In genomic region chr1:52056110-52056936, GRCh38 we compare ENCODE assay signal across 8 cellular contexts. TPM values are rescaled to one million over a fixed set of nuclear protein-coding genes. Genes with fewer than 3 reads are reported as not detected.
A peak's percentile ranks its signal among the peaks of the same experiment; 100 is the strongest.
DNase-seq lines count a peak whose midpoint lies in the region; TF ChIP-seq lines count a peak whose summit lies in the region.

BTF3L4 (plus strand) TSS chr1:52056295; CDS start chr1:52059848, 3,553 bp downstream.

- H3K9ac ChIP-seq in neural progenitor cell, result peak within 1 kb of the TSS; percentile 82

- H4K20me1 ChIP-seq in neural progenitor cell (ENCODE audit: low read depth), result peaks cover 36% of the 10 kb centered on the region

- in situ Hi-C loops in SK-MEL-5 (cut with HindIII; ENCODE audit: low pct_unique_long_range_greater_than_20kb, low sequenced_read_pairs), result loop anchor here (25.0 kb wide), 1 partner anchor 256 kb away; no protein-coding TSS in a partner anchor

- peaks cover 14% of the 10 kb centered on the region for H3K36me3 Mint-ChIP-seq in neural progenitor cell

- peaks cover 2% of the 10 kb centered on the region for H3K27me3 Mint-ChIP-seq in neural progenitor cell (ENCODE audit: insufficient read depth, low read depth)

- peak within 1 kb of the TSS; percentile 95 for H3K4me2 ChIP-seq in neural progenitor cell

- no peaks in the 10 kb centered on the region for H3K9me3 Mint-ChIP-seq in neural progenitor cell

- POLR2A ChIA-PET in HEK293T (lab: Yijun Ruan, JAX), result interaction anchor here (0.6 to 4.0 kb wide), 21 partner anchors 8 to 497 kb away, joined by 3 to 64 read pairs (median 5); partner anchors contain the start of genes CC2D1B, KTI12 and TUT4

- H3K79me2 ChIP-seq in neural progenitor cell (ENCODE audit: low read depth), result peaks cover 92% of the 10 kb centered on the region

- H3K27ac Mint-ChIP-seq in neural progenitor cell, result peak within 1 kb of the TSS; percentile 99

- H3K9me3 ChIP-seq in neural progenitor cell (ENCODE audit: low read depth), result no peaks in the 10 kb centered on the region

- H3K4me1 Mint-ChIP-seq in neural progenitor cell, result peaks cover 35% of the 10 kb centered on the region

- peaks cover 20% of the 10 kb centered on the region for H3K4me1 ChIP-seq in neural progenitor cell

- DNase-seq in GF-D8 (lab: John Stamatoyannopoulos, UW), result peak; percentile 79
- peak; percentile 90 for DNase-seq in HEK293T (ENCODE audit: extremely low spot score)
- DNase-seq in NAMALWA (ENCODE audit: low spot score), result peak; percentile 96
- DNase-seq in SK-MEL-5 (ENCODE audit: low read depth, low spot score), result peak; percentile 92
- DNase-seq in activated naive CD4-positive, alpha-beta T cell (lab: John Stamatoyannopoulos, UW), result peak; percentile 73 to 86 (median 82)
- peak; percentile 90 to 97 for DNase-seq in foreskin fibroblast
- DNase-seq in neural progenitor cell (ENCODE audit: low spot score), result peak; percentile 98
- peak; percentile 90 for DNase-seq in stromal cell of bone marrow (ENCODE audit: low read depth)

- H3K4me3 ChIP-seq in foreskin fibroblast (ENCODE audit: low read depth in 1 of 2, low read length in 2 of 2) (peak within 1 kb of the TSS; percentile 81 to 96), neural progenitor cell (peak within 1 kb of the TSS; percentile 86)

- H2AFZ ChIP-seq in neural progenitor cell (replicated peaks), result peak within 1 kb of the TSS; percentile 89

- H3K36me3 ChIP-seq in neural progenitor cell, result peaks cover 5% of the 10 kb centered on the region

- CTCF ChIA-PET in HEK293T (lab: Yijun Ruan, JAX), result no interaction called here

- H3K27me3 ChIP-seq in neural progenitor cell, result no peaks in the 10 kb centered on the region

- H3K4me3 Mint-ChIP-seq in neural progenitor cell, result peak within 1 kb of the TSS; percentile 100

- TF ChIP-seq CTCF in foreskin fibroblast (IDR thresholded peaks at IDR 0.05; ENCODE audit: low read depth, low read length) (no peak), neural progenitor cell (IDR thresholded peaks at IDR 0.05) (peak; percentile 26)

- H3K27ac ChIP-seq in neural progenitor cell, result peak within 1 kb of the TSS; percentile 87

- H3F3A ChIP-seq in neural progenitor cell (ENCODE audit: low read depth), result peaks cover 13% of the 10 kb centered on the region

TF ChIP-seq in HEK293T, 16 proteins besides CTCF, POLR2A, EP300 and RAD21:
- TF ChIP-seq BHLHE40 (IDR thresholded peaks at IDR 0.05; ENCODE audit: borderline replicate concordance) (no peak), ELF4 (IDR thresholded peaks at IDR 0.05) (peak; percentile 24; the same call in 1 of the 2 replicates), LEF1 (IDR thresholded peaks at IDR 0.05; ENCODE audit: borderline replicate concordance) (no peak), FOXK2 (IDR thresholded peaks at IDR 0.05) (no peak), SP1 (IDR thresholded peaks at IDR 0.05) (no peak), FOXM1 (IDR thresholded peaks at IDR 0.05; ENCODE audit: borderline replicate concordance) (no peak), L3MBTL2 (conservative IDR thresholded peaks at IDR 0.05) (peak; percentile 72), SUZ12 (IDR thresholded peaks at IDR 0.05) (no peak)

RNA-seq across cellular contexts. Expression of gene BTF3L4, which starts in this region (rescaled TPM):
- 36.4 and 48.5 TPM in 2 replicates for total RNA-seq in SK-MEL-5 (2014; rRNA removed; shearing (Covaris generic))
- 48.3 and 53.7 TPM in 2 replicates for polyA plus RNA-seq in SK-MEL-5 (2015; cell fraction: cytosol; rRNA removed)
- polyA plus RNA-seq in SK-MEL-5 (2015; cell fraction: nucleus; rRNA removed), result 40.4 and 48.0 TPM in 2 replicates
- 174 and 288 TPM in 2 replicates for total RNA-seq in neural progenitor cell (ENCODE audit: low replicate concordance)

Comparison
In these comparisons a context has a peak if more than half of its experiments do, and no peak if none do; other contexts are left out.
1. Peak in every context shown above with its lines: DNase-seq, H3K4me3 ChIP-seq and H3K27ac ChIP-seq.